Comparison of ENCODE assay signal across 8 cellular contexts in genomic region chr14:23321572-23322547, GRCh38. TPM values are rescaled to one million over a fixed set of nuclear protein-coding genes. Genes with fewer than 3 reads are reported as not detected.
DNase-seq lines count a peak whose midpoint lies in the region; ATAC-seq and TF ChIP-seq lines count a peak whose summit lies in the region.

No MANE protein-coding gene starts in this region.

- POLR2A ChIA-PET in CD4-positive, alpha-beta memory T cell (lab: Charles Lee; ENCODE audit: partially characterized antibody), result interaction anchor here (0.9 to 9.1 kb wide), 26 partner anchors 11 to 1121 kb away, joined by 3 to 373 read pairs (median 5); partner anchors contain the start of genes ACIN1, AP1G2, BCL2L2 and C14orf119

- H3K4me1 ChIP-seq in CD4-positive, alpha-beta memory T cell (ENCODE audit: insufficient read depth, low read length), result peaks cover 29% of the 10 kb centered on the region

- peak overlapping the region; percentile 72 for H3K27ac ChIP-seq in CD4-positive, alpha-beta memory T cell (ENCODE audit: low read depth, low read length)
- H3K27ac ChIP-seq in VCaP, result peak overlapping the region; percentile 94

- no peak for TF ChIP-seq EP300 in Ishikawa (IDR thresholded peaks at IDR 0.05; ENCODE audit: borderline replicate concordance)

- peaks cover 0 to 2% (median 0%) of the 10 kb centered on the region in 8 donors for H3K9me3 Mint-ChIP-seq in CD4-positive, alpha-beta memory T cell

- peaks cover 0 to 2% of the 10 kb centered on the region in 2 donors for H3K27me3 Mint-ChIP-seq in CD4-positive, alpha-beta memory T cell

- no peak for TF ChIP-seq RAD21 in Ishikawa (IDR thresholded peaks at IDR 0.05; ENCODE audit: low read depth)

- peaks cover 18% of the 10 kb centered on the region for H3K36me3 ChIP-seq in CD4-positive, alpha-beta memory T cell (ENCODE audit: insufficient read depth, low read length)

- H3K4me3 ChIP-seq in CD4-positive, alpha-beta memory T cell (ENCODE audit: low read length in 2 of 2), result peak overlapping the region; percentile 63 to 98

- peak overlapping the region; percentile 89 to 96 (median 93) for H3K27ac Mint-ChIP-seq in CD4-positive, alpha-beta memory T cell

- H3K4me3 Mint-ChIP-seq in CD4-positive, alpha-beta memory T cell, result peak overlapping the region; percentile 90 to 92 (median 92)

- peak; percentile 25 to 74 (median 34) for DNase-seq in CD4-positive, alpha-beta memory T cell
- DNase-seq in cerebellum (ENCODE audit: low spot score) (peak; percentile 46), left lobe of liver (ENCODE audit: low spot score) (peak; percentile 74)
- peak; percentile 59 to 60 for DNase-seq in stimulated activated CD4-positive, alpha-beta T cell treated with anti-CD3 and anti-CD28 coated beads, Interleukin-4, amount 100 ng/mL, for 48 hours (ENCODE audit: low read depth in 2 of 2)

- H3K4me1 Mint-ChIP-seq in CD4-positive, alpha-beta memory T cell, result peaks cover 20 to 37% (median 28%) of the 10 kb centered on the region in 4 donors

- CTCF ChIA-PET in CD4-positive, alpha-beta memory T cell (lab: Charles Lee; ENCODE audit: partially characterized antibody), result interaction anchor here (1.0 to 5.7 kb wide), 21 partner anchors 9 to 392 kb away, joined by 3 to 93 read pairs (median 5); partner anchors contain the start of genes ACIN1, C14orf119, CEBPE and HOMEZ

- H3K36me3 Mint-ChIP-seq in CD4-positive, alpha-beta memory T cell, result peaks cover 26 to 43% of the 10 kb centered on the region in 2 donors

- intact Hi-C loops in CD4-positive, alpha-beta memory T cell (cut with micrococcal nuclease), result loop anchor here (1.0 to 10.0 kb wide), 7 partner anchors 21 to 727 kb away; partner anchors contain the start of genes ABHD4, AP1G2, HOMEZ and NGDN

- peak; percentile 10 for ATAC-seq in GM21381 (IDR thresholded peaks at IDR 0.05; ENCODE audit: unreplicated experiment)
- ATAC-seq in left lobe of liver, result peak; percentile 55
- ATAC-seq in GM18517 (IDR thresholded peaks at IDR 0.05; ENCODE audit: unreplicated experiment), result no peak

- TF ChIP-seq CTCF in VCaP (conservative IDR thresholded peaks at IDR 0.05), result no peak

- no peaks in the 10 kb centered on the region for H3K27me3 ChIP-seq in CD4-positive, alpha-beta memory T cell (ENCODE audit: insufficient read depth, low read length)

- no peaks in the 10 kb centered on the region for H3K9me3 ChIP-seq in CD4-positive, alpha-beta memory T cell (ENCODE audit: control insufficient read depth in 1 of 2, low read length in 2 of 2)

TF ChIP-seq in Ishikawa, 13 proteins besides CTCF, POLR2A, EP300 and RAD21:
- no peak for TF ChIP-seq USF1 (IDR thresholded peaks at IDR 0.05)
- no peak for TF ChIP-seq TEAD4 (IDR thresholded peaks at IDR 0.05)
- TF ChIP-seq ZBTB7A (IDR thresholded peaks at IDR 0.05; ENCODE audit: low read depth), result peak; percentile 24; the same call in 1 of the 2 replicates
- TF ChIP-seq FOXM1 (IDR thresholded peaks at IDR 0.05; ENCODE audit: borderline replicate concordance, low read depth), result no peak
- no peak for TF ChIP-seq REST (IDR thresholded peaks at IDR 0.05; ENCODE audit: low read depth)
- no peak for TF ChIP-seq CREB1 (IDR thresholded peaks at IDR 0.05; ENCODE audit: low read depth)
- no peak for TF ChIP-seq YY1 (IDR thresholded peaks at IDR 0.05; ENCODE audit: low read depth)
- peak; percentile 16; the same call in 1 of the 2 replicates for TF ChIP-seq TAF1 (IDR thresholded peaks at IDR 0.05; ENCODE audit: low read depth)
- TF ChIP-seq MAX (IDR thresholded peaks at IDR 0.05), result no peak
- TF ChIP-seq EGR1 (IDR thresholded peaks at IDR 0.05), result no peak

RNA-seq across cellular contexts. Expression of gene PABPN1, which starts 0.6 kb away (rescaled TPM):
- 100 to 1,000 TPM; 194 to 196 TPM for total RNA-seq in CD4-positive, alpha-beta memory T cell
- polyA plus RNA-seq in CD4-positive, alpha-beta memory T cell, result 100 to 1,000 TPM in 1 of 2 donors, 10 to 100 TPM in 1; 91.7 to 125 TPM
- total RNA-seq in cerebellum, result 54.4 TPM
- total RNA-seq in left lobe of liver, result 86.9 TPM

RNA-seq across cellular contexts. Expression of gene BCL2L2, which starts 15.2 kb away (rescaled TPM):
- total RNA-seq in CD4-positive, alpha-beta memory T cell, result 1 to 10 TPM; 2.0 to 3.6 TPM
- polyA plus RNA-seq in CD4-positive, alpha-beta memory T cell, result not detected
- total RNA-seq in cerebellum, result 17.2 TPM
- total RNA-seq in left lobe of liver, result 14.0 TPM

RNA-seq across cellular contexts. Expression of gene PPP1R3E, which starts 19.2 kb away (rescaled TPM):
- 10 to 100 TPM; 82.3 to 87.3 TPM for total RNA-seq in CD4-positive, alpha-beta memory T cell
- polyA plus RNA-seq in CD4-positive, alpha-beta memory T cell, result 1 to 10 TPM; 1.3 to 2.9 TPM
- total RNA-seq in cerebellum, result 11.3 TPM
- 11.5 TPM for total RNA-seq in left lobe of liver

RNA-seq across cellular contexts. Expression of gene SLC22A17, which starts 30.8 kb away (rescaled TPM):
- total RNA-seq in CD4-positive, alpha-beta memory T cell, result 10 to 100 TPM; 19.8 to 21.1 TPM
- 1 to 10 TPM; 2.9 to 3.9 TPM for polyA plus RNA-seq in CD4-positive, alpha-beta memory T cell
- total RNA-seq in cerebellum (115 TPM), left lobe of liver (3.6 TPM)

RNA-seq across cellular contexts. Expression of gene HOMEZ, which starts 35.9 kb away (rescaled TPM):
- 10 to 100 TPM; 21.0 to 21.7 TPM for total RNA-seq in CD4-positive, alpha-beta memory T cell
- 1 to 10 TPM; 1.5 to 5.7 TPM for polyA plus RNA-seq in CD4-positive, alpha-beta memory T cell
- total RNA-seq in cerebellum (4.4 TPM), left lobe of liver (8.9 TPM)
